8 cellular contexts compared by ENCODE assay signal in genomic region chr11:94151903-94152677, GRCh38. TPM values are rescaled to one million over a fixed set of nuclear protein-coding genes. Genes with fewer than 3 reads are reported as not detected.
A peak's percentile ranks its signal among the peaks of the same experiment; 100 is the strongest.
DNase-seq lines count a peak whose midpoint lies in the region; ATAC-seq and TF ChIP-seq lines count a peak whose summit lies in the region.

No MANE protein-coding gene starts in this region.

- H3K9me3 ChIP-seq in adrenal gland (replicated peaks in 1 of 3) (no peaks in the 10 kb centered on the region), vagina (no peaks in the 10 kb centered on the region)

- no peak overlapping the region for H3K4me3 ChIP-seq in adrenal gland
- no peak overlapping the region for H3K4me3 ChIP-seq in vagina

- peak; percentile 47 for DNase-seq in stimulated activated CD4-positive, alpha-beta T cell treated with anti-CD3 and anti-CD28 coated beads, Interleukin-15, amount 100 ng/mL, for 24 hours
- no peak for DNase-seq in stimulated activated CD4-positive, alpha-beta T cell treated with anti-CD3 and anti-CD28 coated beads, Interleukin-2, amount 100 ng/mL, for 48 hours
- DNase-seq in adrenal gland (peak; percentile 54 to 84 (median 71)), kidney glomerular epithelial cell (lab: John Stamatoyannopoulos, UW) (peak; percentile 73), vagina (ENCODE audit: extremely low spot score in 2 of 2) (peak in 1 of 2 donors; percentile 74), NCI-H510A (lab: John Stamatoyannopoulos, UW) (no peak), NCI-H1105 treated with DMSO at 0.1 percent for 48 hours (lab: John Stamatoyannopoulos, UW) (no peak)

- H3K27me3 ChIP-seq in adrenal gland = no peaks in the 10 kb centered on the region
- H3K27me3 ChIP-seq in vagina = no peaks in the 10 kb centered on the region

- H3K36me3 ChIP-seq in adrenal gland (replicated peaks in 1 of 2) (no peaks in the 10 kb centered on the region), vagina (peaks cover 0 to 7% of the 10 kb centered on the region in 2 donors)

- intact Hi-C loops in adrenal gland (cut with DNase I) = no loop called here
- intact Hi-C loops in vagina (cut with DNase I) = no loop called here

- no peak for TF ChIP-seq CTCF in adrenal gland (IDR thresholded peaks at IDR 0.05)
- no peak for TF ChIP-seq CTCF in vagina (IDR thresholded peaks at IDR 0.05)

- peaks cover 8 to 37% of the 10 kb centered on the region in 2 donors for H3K4me1 ChIP-seq in adrenal gland (replicated peaks in 1 of 2)
- peaks cover 79% of the 10 kb centered on the region for H3K4me1 ChIP-seq in vagina

- ATAC-seq in HG03457 (IDR thresholded peaks at IDR 0.05; ENCODE audit: unreplicated experiment) = peak; percentile 47

- TF ChIP-seq POLR2A in adrenal gland (IDR thresholded peaks at IDR 0.05) (no peak), vagina (IDR thresholded peaks at IDR 0.05) (no peak)

- H3K27ac ChIP-seq in adrenal gland (no peak overlapping the region), vagina (peak overlapping the region; percentile 43)

- 58 to 77% (median 70%) methylated on average over 4 to 6 of the region's 6 CpGs for WGBS in adrenal gland, 4 donors

RNA-seq across cellular contexts. Expression of gene PANX1, which starts 23.4 kb away (rescaled TPM):
- 10 to 100 TPM; 12.9 to 30.5 (median 17.3) TPM for total RNA-seq in adrenal gland
- polyA plus RNA-seq in adrenal gland = 10 to 100 TPM in 1 of 3 donors, 1 to 10 TPM in 2; 3.3 to 17.0 (median 3.3) TPM
- 18.9 TPM for total RNA-seq in vagina

Comparison
In these comparisons a context has a peak if more than half of its experiments do, and no peak if none do; other contexts are left out.
1. DNase-seq: peak in stimulated activated CD4-positive, alpha-beta T cell treated with anti-CD3 and anti-CD28 coated beads, Interleukin-15, amount 100 ng/mL, for 24 hours (single experiment), adrenal gland (7 of 7) and kidney glomerular epithelial cell (single experiment); none in stimulated activated CD4-positive, alpha-beta T cell treated with anti-CD3 and anti-CD28 coated beads, Interleukin-2, amount 100 ng/mL, for 48 hours (0 of 2), NCI-H510A (single experiment) and NCI-H1105 treated with DMSO at 0.1 percent for 48 hours (single experiment).